11 cellular contexts compared by ENCODE assay signal in the genomic region with DNA sequence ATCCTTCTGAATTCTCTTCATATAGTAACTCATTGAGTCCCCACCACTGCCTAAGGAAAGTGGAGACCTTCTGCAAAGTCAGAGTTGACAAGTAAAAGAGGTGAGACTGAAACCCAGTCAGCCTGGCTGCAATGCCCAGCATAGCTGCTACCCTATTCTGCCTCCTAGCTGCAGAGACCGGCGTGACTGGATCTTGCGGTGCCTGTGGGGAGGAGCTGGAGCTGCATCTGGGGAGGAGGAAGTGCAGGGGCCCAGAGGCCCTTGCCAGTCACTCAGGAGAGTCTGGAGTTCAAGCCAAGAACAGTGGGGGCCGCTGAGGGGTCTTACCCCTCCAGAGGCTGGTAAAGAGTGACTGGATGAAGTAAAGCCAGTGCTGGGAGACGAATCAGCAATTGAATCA. TPM values are rescaled to one million over a fixed set of nuclear protein-coding genes. Genes with fewer than 3 reads are reported as not detected.
A peak's percentile ranks its signal among the peaks of the same experiment; 100 is the strongest.
DNase-seq lines count a peak whose midpoint lies in the region; ATAC-seq, FAIRE-seq and TF ChIP-seq lines count a peak whose summit lies in the region.
"Had no signal": no experiment of that assay in that cellular context is flagged by ENCODE, and none has a peak within 500 bp of the region (broad histone marks: within the 10 kb centered on the region; RNA-seq: fewer than 3 reads in every experiment).

No MANE protein-coding gene starts in this region.

- FAIRE-seq in H1 (lab: Jason Lieb, UNC): no peak
- FAIRE-seq: GM18507 had no signal

- H3K4me1 ChIP-seq in H1 (replicated peaks in 1 of 4; ENCODE audit: control insufficient read depth in 3 of 4, insufficient read depth in 4 of 4, low read length in 3 of 4): no peaks in the 10 kb centered on the region; a peak in 1 of 7 replicates

- H2BK12ac ChIP-seq in H1 (ENCODE audit: low read depth, low read length): no peak overlapping the region

- no peaks in the 10 kb centered on the region; a peak in 1 of 7 replicates for H3K27me3 ChIP-seq in H1 (replicated peaks in 1 of 4; ENCODE audit: control insufficient read depth in 3 of 4, extremely low read depth in 1 of 4, insufficient read depth in 3 of 4, low read length in 3 of 4)

- H4K5ac ChIP-seq in H1 (ENCODE audit: insufficient read length, low read depth, low read length): no peak overlapping the region

- H2BK20ac ChIP-seq in H1 (ENCODE audit: low read length): no peak overlapping the region

- no peak overlapping the region for H3K4me3 Mint-ChIP-seq in T-helper 17 cell
- H3K4me3 Mint-ChIP-seq: naive thymus-derived CD8-positive, alpha-beta T cell had no signal

- POLR2A ChIA-PET in H1 (lab: Charles Lee; ENCODE audit: partially characterized antibody): no interaction called here

- WGBS in H1 (ENCODE audit: extremely low coverage in 1 of 2, insufficient coverage in 1 of 2, insufficient read length in 1 of 2, insufficient replicate concordance in 2 of 2, low coverage in 1 of 2, low lambda C conversion rate in 2 of 2, missing lambda C conversion rate in 1 of 2), 2 experiments: 40% methylated on average over 5 of the region's 5 CpGs; no CpG with 5 or more reads in 1 of the 2 experiments

- H3K9ac ChIP-seq in H1 (replicated peaks in 1 of 4; ENCODE audit: extremely low read depth in 1 of 4, low read depth in 3 of 4, low read length in 3 of 4): no peak overlapping the region

- H4K8ac ChIP-seq in H1 (ENCODE audit: extremely low read depth, insufficient read depth, low read length): no peak overlapping the region

- H3K4me2 ChIP-seq in H1 (ENCODE audit: insufficient read depth in 1 of 2, low read depth in 2 of 2, low read length in 2 of 2): no peak overlapping the region

- no peak overlapping the region for H2BK15ac ChIP-seq in H1 (ENCODE audit: low read length)

- DNase-seq in NCI-H69 (lab: John Stamatoyannopoulos, UW) (peak; percentile 47), H1 (ENCODE audit: low read depth in 1 of 2, low spot score in 2 of 2) (peak; percentile 38 to 84), T-helper 17 cell (no peak)
- peak; percentile 1 for DNase-seq in stimulated activated CD4-positive, alpha-beta T cell treated with anti-CD3 and anti-CD28 coated beads, Interleukin-12 subunit alpha, Interleukin-12 subunit beta, amount 100 ng/mL, for 4 hours
- DNase-seq: NCI-H526 treated with DMSO at 0.1 percent for 48 hours had no signal

- H3K9me3 ChIP-seq in H1 (ENCODE audit: insufficient read depth in 2 of 2, low read depth in 1 of 2, low read length in 1 of 2) (peaks cover 0 to 3% of the 10 kb centered on the region in 2 experiments; a peak in 1 of 4 replicates), T-helper 17 cell (ENCODE audit: control insufficient read depth, low read length, poor library complexity, severe bottlenecking) (peaks cover 2% of the 10 kb centered on the region)

- ATAC-seq in GM18519 (IDR thresholded peaks at IDR 0.05; ENCODE audit: low FRiP score, unreplicated experiment) (peak; percentile 46), T-helper 17 cell (no peak), HG02642 (IDR thresholded peaks at IDR 0.05; ENCODE audit: poor library complexity, unreplicated experiment) (no peak), HG02840 (IDR thresholded peaks at IDR 0.05; ENCODE audit: low FRiP score, unreplicated experiment) (no peak)
- ATAC-seq: esophagus mucosa; naive thymus-derived CD8-positive, alpha-beta T cell had no signal

- no peak overlapping the region for H2BK5ac ChIP-seq in H1 (ENCODE audit: low read depth, low read length)

- H4K20me1 ChIP-seq in H1 (replicated peaks in 1 of 2; ENCODE audit: control insufficient read depth in 1 of 2, insufficient read depth in 2 of 2, low read length in 2 of 2): no peaks in the 10 kb centered on the region

- H2AK5ac ChIP-seq in H1 (ENCODE audit: low read depth, low read length): no peak overlapping the region

- CTCF ChIA-PET in H1 (lab: Charles Lee; ENCODE audit: partially characterized antibody): interaction anchor here (0.7 to 12.7 kb wide), 21 partner anchors 10 to 472 kb away, joined by 3 to 99 read pairs (median 5); no protein-coding TSS in a partner anchor

- no peak overlapping the region for H4K91ac ChIP-seq in H1 (replicated peaks; ENCODE audit: insufficient read length, low read length)

- no peak for TF ChIP-seq POLR2A in H1 (IDR thresholded peaks at IDR 0.05; ENCODE audit: control extremely low read depth in 1 of 2, low read depth in 2 of 2, low read length in 2 of 2)

- H3K23me2 ChIP-seq in H1 (ENCODE audit: low read depth, low read length): no peaks in the 10 kb centered on the region

- H3K14ac ChIP-seq in H1 (ENCODE audit: insufficient read length): no peak overlapping the region

- H3K27ac Mint-ChIP-seq in T-helper 17 cell: no peak overlapping the region
- H3K27ac Mint-ChIP-seq: naive thymus-derived CD8-positive, alpha-beta T cell had no signal

- no peaks in the 10 kb centered on the region for H3K79me1 ChIP-seq in H1 (ENCODE audit: low read depth, low read length)

- no peaks in the 10 kb centered on the region for H3K36me3 ChIP-seq in H1 (ENCODE audit: control insufficient read depth in 2 of 4, insufficient read depth in 4 of 4, low read length in 3 of 4)

- no peak overlapping the region for H2AFZ ChIP-seq in H1 (ENCODE audit: low read length)

- TF ChIP-seq EP300 in H1 (IDR thresholded peaks at IDR 0.05; ENCODE audit: borderline replicate concordance in 1 of 2, low read depth in 2 of 2, low read length in 2 of 2): no peak

- peaks cover 4% of the 10 kb centered on the region for H3K36me3 Mint-ChIP-seq in T-helper 17 cell (ENCODE audit: low read depth)

- no peak overlapping the region for H3K56ac ChIP-seq in H1 (replicated peaks; ENCODE audit: insufficient read length, low read depth, low read length)

- no peak overlapping the region for H3K23ac ChIP-seq in H1 (ENCODE audit: insufficient read length)

- TF ChIP-seq RAD21 in H1 (IDR thresholded peaks at IDR 0.05 in 1 of 2, conservative IDR thresholded peaks at IDR 0.05 in 1 of 2; ENCODE audit: low read depth in 2 of 2, low read length in 2 of 2): peak; percentile 83 to 87

- H2BK120ac ChIP-seq in H1 (replicated peaks; ENCODE audit: low read depth, low read length): no peak overlapping the region

- no peak overlapping the region for H3K18ac ChIP-seq in H1 (ENCODE audit: extremely low read depth, low read length)

- no peak overlapping the region for H3K27ac ChIP-seq in H1 (ENCODE audit: low read depth, low read length)

- peak; percentile 92 to 96 (median 93) for TF ChIP-seq CTCF in H1 (IDR thresholded peaks at IDR 0.05; ENCODE audit: control extremely low read depth in 1 of 3, insufficient read depth in 1 of 3, low read depth in 1 of 3, low read length in 3 of 3)

- peaks cover 3% of the 10 kb centered on the region for H3K4me1 Mint-ChIP-seq in T-helper 17 cell

- H3K27me3 Mint-ChIP-seq in T-helper 17 cell: peaks cover 64% of the 10 kb centered on the region

- H3K4ac ChIP-seq in H1 (replicated peaks; ENCODE audit: insufficient read length, low read depth, low read length): no peak overlapping the region

- H3K79me2 ChIP-seq in H1 (ENCODE audit: control insufficient read depth in 1 of 2, insufficient read depth in 2 of 2, low read length in 2 of 2): no peaks in the 10 kb centered on the region

- no peak overlapping the region for H3K4me3 ChIP-seq in H1 (ENCODE audit: extremely low read depth in 1 of 4, insufficient read depth in 2 of 4, low read depth in 3 of 4, low read length in 4 of 4)

TF ChIP-seq in H1, 55 proteins besides CTCF, POLR2A, EP300 and RAD21:
- TF ChIP-seq CTBP2 (IDR thresholded peaks at IDR 0.05; ENCODE audit: borderline replicate concordance, insufficient read depth, insufficient read length, low read length): no peak
- 0 out of 2 replicates have a peak, but pooled peaks have one; percentile 37 for TF ChIP-seq TEAD4 (IDR thresholded peaks at IDR 0.05; ENCODE audit: low read depth, low read length)
- TF ChIP-seq JUND (IDR thresholded peaks at IDR 0.05; ENCODE audit: low read length): 0 out of 2 replicates have a peak, but pooled peaks have one; percentile 14
- TF ChIP-seq CREB1 (IDR thresholded peaks at IDR 0.05): peak; percentile 39; the same call in 1 of the 2 replicates
- TF ChIP-seq HDAC6 (IDR thresholded peaks at IDR 0.05; ENCODE audit: low read depth, low read length): no peak
- peak; percentile 61; the same call in 1 of the 2 replicates for TF ChIP-seq GABPA (IDR thresholded peaks at IDR 0.05; ENCODE audit: borderline replicate concordance, insufficient read depth, low read length)
- TF ChIP-seq, protein P1, sequence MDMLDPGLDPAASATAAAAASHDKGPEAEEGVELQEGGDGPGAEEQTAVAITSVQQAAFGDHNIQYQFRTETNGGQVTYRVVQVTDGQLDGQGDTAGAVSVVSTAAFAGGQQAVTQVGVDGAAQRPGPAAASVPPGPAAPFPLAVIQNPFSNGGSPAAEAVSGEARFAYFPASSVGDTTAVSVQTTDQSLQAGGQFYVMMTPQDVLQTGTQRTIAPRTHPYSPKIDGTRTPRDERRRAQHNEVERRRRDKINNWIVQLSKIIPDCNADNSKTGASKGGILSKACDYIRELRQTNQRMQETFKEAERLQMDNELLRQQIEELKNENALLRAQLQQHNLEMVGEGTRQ (IDR thresholded peaks at IDR 0.05; ENCODE audit: low read length): no peak
- no peak for TF ChIP-seq NRF1 (IDR thresholded peaks at IDR 0.05; ENCODE audit: low read depth, low read length)
- TF ChIP-seq BACH1 (IDR thresholded peaks at IDR 0.05; ENCODE audit: low read length): peak; percentile 22; the same call in 1 of the 2 replicates
- no peak for TF ChIP-seq FOSL1 (IDR thresholded peaks at IDR 0.05; ENCODE audit: insufficient read depth, low read depth, low read length)
- TF ChIP-seq JUN (IDR thresholded peaks at IDR 0.05; ENCODE audit: low read depth, low read length): no peak
- TF ChIP-seq, protein P2, sequence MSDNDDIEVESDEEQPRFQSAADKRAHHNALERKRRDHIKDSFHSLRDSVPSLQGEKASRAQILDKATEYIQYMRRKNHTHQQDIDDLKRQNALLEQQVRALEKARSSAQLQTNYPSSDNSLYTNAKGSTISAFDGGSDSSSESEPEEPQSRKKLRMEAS (IDR thresholded peaks at IDR 0.05): 0 out of 2 replicates have a peak, but pooled peaks have one; percentile 9
- no peak for TF ChIP-seq CHD2 (IDR thresholded peaks at IDR 0.05; ENCODE audit: low read length)
- TF ChIP-seq CEBPB (IDR thresholded peaks at IDR 0.05; ENCODE audit: low read depth, low read length): no peak
TF ChIP-seq in H1: peak in this region for 6.

RNA-seq across cellular contexts. Expression of a gene that starts 35.0 kb away (rescaled TPM):
- 52.3 and 55.0 TPM in 2 replicates for total RNA-seq in H1 (2021; fragmentation: NEBNext Ultra II Directional; extraction: Animal tissue kit (Norgen Biotek cat#: 25700))
- polyA plus RNA-seq in H1 (2011; rRNA removed): 38.2 and 41.2 TPM in 2 replicates
- polyA plus RNA-seq in H1 (2011; cell fraction: cytosol; rRNA removed): 21.9 TPM
- polyA plus RNA-seq in H1 (2011; cell fraction: nucleus; rRNA removed): 39.6 TPM
- 39.6 to 51.6 TPM (median 48.3 TPM) in 4 replicates for polyA plus RNA-seq in H1 (2012, experiment 1 of 2)
- 33.1 TPM for polyA plus RNA-seq in H1 (2012, experiment 2 of 2)
- 24.8 TPM for polyA plus RNA-seq in H1 (2013, experiment 1 of 2)
- 27.0 TPM for polyA plus RNA-seq in H1 (2013, experiment 2 of 2)
- polyA minus RNA-seq in H1 (2011; rRNA and poly(A)+ RNA removed): 47.8 and 68.0 TPM in 2 replicates
- 46.3 TPM for polyA minus RNA-seq in H1 (2011; cell fraction: cytosol; rRNA and poly(A)+ RNA removed)
- 49.0 TPM for polyA minus RNA-seq in H1 (2011; cell fraction: nucleus; rRNA and poly(A)+ RNA removed)
- not detected for total RNA-seq in T-helper 17 cell
- total RNA-seq: naive thymus-derived CD8-positive, alpha-beta T cell had no signal
- polyA plus RNA-seq: naive thymus-derived CD8-positive, alpha-beta T cell had no signal

Comparison
In these comparisons a context has a peak if more than half of its experiments do, and no peak if none do; other contexts are left out.
1. DNase-seq: peak in NCI-H69 (single experiment), H1 (2 of 2) and stimulated activated CD4-positive, alpha-beta T cell treated with anti-CD3 and anti-CD28 coated beads, Interleukin-12 subunit alpha, Interleukin-12 subunit beta, amount 100 ng/mL, for 4 hours (single experiment); none in T-helper 17 cell (0 of 3).
2. RNA of a gene that starts 35.0 kb away (total RNA-seq): 52.3 to 55.0 TPM in H1; not detected in T-helper 17 cell; every median in the first group is over 10 times any median in the second.